ENCODE assay signal across 16 cellular contexts in the genomic region with DNA sequence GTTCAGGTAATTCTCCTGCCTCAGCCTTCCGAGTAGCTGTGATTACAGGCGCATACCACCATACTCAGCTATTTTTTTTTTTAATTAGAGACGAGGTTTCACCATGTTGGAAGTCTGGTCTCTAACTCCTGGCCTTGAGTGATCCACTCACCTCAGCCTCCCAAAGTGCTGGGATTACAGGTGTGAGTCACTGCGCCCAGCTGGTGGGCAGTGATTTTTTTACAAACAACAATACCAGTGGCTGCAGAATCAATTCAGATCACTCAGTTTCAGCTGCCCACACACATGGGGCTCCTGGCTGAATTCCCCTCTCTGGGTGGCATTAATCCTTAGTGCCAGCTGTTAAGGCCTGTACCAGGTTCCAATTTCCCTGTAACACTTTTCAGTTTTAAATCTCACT. TPM values are rescaled to one million over a fixed set of nuclear protein-coding genes. Genes with fewer than 3 reads are reported as not detected.
A peak's percentile ranks its signal among the peaks of the same experiment; 100 is the strongest.
DNase-seq lines count a peak whose midpoint lies in the region; ATAC-seq and TF ChIP-seq lines count a peak whose summit lies in the region.
"Had no signal": no experiment of that assay in that cellular context is flagged by ENCODE, and none has a peak within 500 bp of the region (broad histone marks: within the 10 kb centered on the region; RNA-seq: fewer than 3 reads in every experiment).

No MANE protein-coding gene starts in this region.

- intact Hi-C loops in activated CD4-positive, alpha-beta memory T cell treated with anti-CD3 and anti-CD28 coated beads for 36 hours (cut with micrococcal nuclease), result no loop called here

- DNase-seq in H9 (peak; percentile 36), SK-N-MC (ENCODE audit: low read depth, low spot score) (no peak), mesendoderm (peak; percentile 11), neuronal stem cell (ENCODE audit: low spot score) (no peak), ecto neural progenitor cell (ENCODE audit: low spot score) (no peak)
- DNase-seq in activated CD4-positive, alpha-beta memory T cell treated with anti-CD3 and anti-CD28 coated beads for 36 hours, result no peak
- DNase-seq: BE2C; CD4-positive, alpha-beta memory T cell; DMS79; EL; GOT3; HCEC 1CT; HFFc6 had no signal

- H3K4ac ChIP-seq in H9 (ENCODE audit: low read depth, low read length) (no peak overlapping the region), mesendoderm (ENCODE audit: low read depth, low read length) (no peak overlapping the region), neuronal stem cell (ENCODE audit: low read length) (no peak overlapping the region)

- no peaks in the 10 kb centered on the region for H3K27me3 ChIP-seq in H9 (ENCODE audit: insufficient read depth, low read length)
- no peaks in the 10 kb centered on the region for H3K27me3 ChIP-seq in mesendoderm (ENCODE audit: insufficient read depth, low read length, poor library complexity)
- peaks cover 0 to 5% (median 0%) of the 10 kb centered on the region in 3 experiments for H3K27me3 ChIP-seq in neuronal stem cell (ENCODE audit: control insufficient read depth in 3 of 3, insufficient read depth in 3 of 3, low read depth in 1 of 3, low read length in 3 of 3)

- no peaks in the 10 kb centered on the region for H4K20me1 ChIP-seq in H9 (ENCODE audit: control insufficient read depth, insufficient read depth, insufficient read length)

- no peak overlapping the region for H2BK5ac ChIP-seq in H9 (ENCODE audit: insufficient read length, low read length)
- no peak overlapping the region for H2BK5ac ChIP-seq in mesendoderm (ENCODE audit: low read length)
- no peak overlapping the region for H2BK5ac ChIP-seq in neuronal stem cell (ENCODE audit: low read length)

- no peak overlapping the region for H3K9ac ChIP-seq in H9 (ENCODE audit: extremely low read depth, insufficient read length, low read length)
- no peak overlapping the region for H3K9ac ChIP-seq in SK-N-MC (ENCODE audit: insufficient read length)
- H3K9ac ChIP-seq in mesendoderm (ENCODE audit: low read length), result no peak overlapping the region
- no peak overlapping the region for H3K9ac ChIP-seq in neuronal stem cell (ENCODE audit: low read depth, low read length, poor library complexity)

- H2AK5ac ChIP-seq in H9 (ENCODE audit: insufficient read length, low read length), result no peak overlapping the region
- no peak overlapping the region for H2AK5ac ChIP-seq in mesendoderm (ENCODE audit: low read length)
- H2AK5ac ChIP-seq in neuronal stem cell (ENCODE audit: low read depth, low read length), result no peak overlapping the region

- H3K9me3 ChIP-seq in H9 (ENCODE audit: control insufficient read depth, low read depth, low read length) (no peaks in the 10 kb centered on the region), SK-N-MC (ENCODE audit: low read depth, low read length) (peaks cover 11% of the 10 kb centered on the region), neuronal stem cell (replicated peaks in 1 of 2; ENCODE audit: control insufficient read depth in 2 of 2, insufficient read depth in 1 of 2, low read depth in 1 of 2, low read length in 2 of 2) (peaks cover 2 to 7% of the 10 kb centered on the region in 2 donors)
- H3K9me3 ChIP-seq: BE2C had no signal

- peaks cover 0 to 6% (median 3%) of the 10 kb centered on the region in 3 experiments; a peak in 3 of 7 replicates for H3K36me3 Mint-ChIP-seq in H9 (ENCODE audit: insufficient read depth in 1 of 3, low read depth in 3 of 3)
- H3K36me3 Mint-ChIP-seq in activated CD4-positive, alpha-beta memory T cell treated with anti-CD3 and anti-CD28 coated beads for 36 hours, result no peaks in the 10 kb centered on the region
- H3K36me3 Mint-ChIP-seq: CD4-positive, alpha-beta memory T cell had no signal

- H3K4me2 ChIP-seq in H9 (ENCODE audit: insufficient read depth, insufficient read length, low read length) (no peak overlapping the region), mesendoderm (ENCODE audit: low read length) (no peak overlapping the region), neuronal stem cell (ENCODE audit: insufficient read depth, low read length, poor library complexity, severe bottlenecking) (no peak overlapping the region)

- H3K79me2 ChIP-seq in H9 (ENCODE audit: insufficient read depth, low read length), result no peaks in the 10 kb centered on the region
- no peaks in the 10 kb centered on the region for H3K79me2 ChIP-seq in mesendoderm (ENCODE audit: control insufficient read depth, insufficient read depth, low read length)

- H3K4me1 ChIP-seq in H9 (ENCODE audit: insufficient read depth, low read length) (no peaks in the 10 kb centered on the region; the same call in 1 of the 2 replicates), mesendoderm (ENCODE audit: control insufficient read depth, low read depth, low read length) (no peaks in the 10 kb centered on the region), neuronal stem cell (ENCODE audit: control insufficient read depth in 2 of 2, insufficient read depth in 1 of 2, low read depth in 1 of 2, low read length in 2 of 2) (peaks cover 0 to 4% of the 10 kb centered on the region in 2 donors)
- H3K4me1 ChIP-seq: BE2C had no signal

- no peak overlapping the region for H3K4me3 Mint-ChIP-seq in H9
- no peak overlapping the region for H3K4me3 Mint-ChIP-seq in activated CD4-positive, alpha-beta memory T cell treated with anti-CD3 and anti-CD28 coated beads for 36 hours
- H3K4me3 Mint-ChIP-seq: CD4-positive, alpha-beta memory T cell; HFFc6 had no signal

- H3K23ac ChIP-seq in H9 (ENCODE audit: insufficient read length, low read depth, low read length) (no peak overlapping the region), mesendoderm (ENCODE audit: low read length) (no peak overlapping the region), neuronal stem cell (ENCODE audit: low read depth, low read length, poor library complexity) (no peak overlapping the region)

- H3K4me3 ChIP-seq in SK-N-MC (no peak overlapping the region), mesendoderm (ENCODE audit: low read length) (no peak overlapping the region), neuronal stem cell (ENCODE audit: low read length in 2 of 2) (no peak overlapping the region)

- H2BK15ac ChIP-seq in H9 (ENCODE audit: low read depth, low read length) (no peak overlapping the region), mesendoderm (replicated peaks; ENCODE audit: low read depth) (no peak overlapping the region), neuronal stem cell (ENCODE audit: low read length) (no peak overlapping the region)

- no peak overlapping the region for H3K27ac ChIP-seq in H9 (ENCODE audit: insufficient read length, low read depth, low read length)
- H3K27ac ChIP-seq in SK-N-MC, result peak overlapping the region; percentile 93
- H3K27ac ChIP-seq in mesendoderm (ENCODE audit: low read depth, low read length), result no peak overlapping the region
- no peak overlapping the region for H3K27ac ChIP-seq in neuronal stem cell (replicated peaks; ENCODE audit: low read length)
- H3K27ac ChIP-seq: C4-2B had no signal

- no peak for ATAC-seq in HG03432 (IDR thresholded peaks at IDR 0.05; ENCODE audit: unreplicated experiment)
- ATAC-seq: HepG2 had no signal

- H3K4me1 Mint-ChIP-seq in H9, result peaks cover 3 to 4% of the 10 kb centered on the region in 2 experiments; a peak in 3 of 4 replicates
- H3K4me1 Mint-ChIP-seq in activated CD4-positive, alpha-beta memory T cell treated with anti-CD3 and anti-CD28 coated beads for 36 hours (ENCODE audit: low read depth), result no peaks in the 10 kb centered on the region
- H3K4me1 Mint-ChIP-seq: CD4-positive, alpha-beta memory T cell had no signal

- H2AFZ ChIP-seq in H9 (ENCODE audit: low read length) (no peak overlapping the region), neuronal stem cell (ENCODE audit: low read length) (no peak overlapping the region)

- no peak overlapping the region for H3T11ph ChIP-seq in H9 (ENCODE audit: low read length)

- no peak overlapping the region for H4K5ac ChIP-seq in H9 (ENCODE audit: insufficient read length, low read depth, low read length)
- no peak overlapping the region for H4K5ac ChIP-seq in mesendoderm (ENCODE audit: low read length)

- no peaks in the 10 kb centered on the region for H3K79me1 ChIP-seq in H9 (ENCODE audit: insufficient read depth, low read depth, low read length, poor library complexity, severe bottlenecking)
- H3K79me1 ChIP-seq in mesendoderm (ENCODE audit: low read length), result no peaks in the 10 kb centered on the region
- no peaks in the 10 kb centered on the region for H3K79me1 ChIP-seq in neuronal stem cell (ENCODE audit: low read depth, low read length)

- no peak overlapping the region for H4K91ac ChIP-seq in H9 (ENCODE audit: insufficient read length, low read depth, low read length)
- no peak overlapping the region for H4K91ac ChIP-seq in neuronal stem cell (ENCODE audit: low read depth, low read length, poor library complexity)

- peaks cover 10 to 16% of the 10 kb centered on the region in 2 experiments for H3K9me3 Mint-ChIP-seq in H9
- H3K9me3 Mint-ChIP-seq in activated CD4-positive, alpha-beta memory T cell treated with anti-CD3 and anti-CD28 coated beads for 36 hours, result peaks cover 11% of the 10 kb centered on the region

- no peak overlapping the region for H3K14ac ChIP-seq in H9 (ENCODE audit: insufficient read depth, low read length)
- no peak overlapping the region for H3K14ac ChIP-seq in neuronal stem cell (ENCODE audit: low read length)

- H4K8ac ChIP-seq in H9 (replicated peaks; ENCODE audit: insufficient read length, low read depth, low read length) (no peak overlapping the region), mesendoderm (ENCODE audit: low read depth, low read length) (no peak overlapping the region), neuronal stem cell (ENCODE audit: low read depth, low read length) (no peak overlapping the region)

- H3K27me3 Mint-ChIP-seq in H9 (ENCODE audit: low read depth), result peaks cover 49% of the 10 kb centered on the region
- peaks cover 15% of the 10 kb centered on the region for H3K27me3 Mint-ChIP-seq in activated CD4-positive, alpha-beta memory T cell treated with anti-CD3 and anti-CD28 coated beads for 36 hours

- no peak overlapping the region for H2BK20ac ChIP-seq in H9 (ENCODE audit: low read depth, low read length, poor library complexity, severe bottlenecking)

- CTCF ChIA-PET in activated CD4-positive, alpha-beta memory T cell treated with anti-CD3 and anti-CD28 coated beads for 36 hours (lab: Charles Lee), result no interaction called here

- H3K18ac ChIP-seq in H9 (ENCODE audit: insufficient read length, low read depth, low read length) (no peak overlapping the region), mesendoderm (ENCODE audit: low read length) (no peak overlapping the region), neuronal stem cell (ENCODE audit: low read length) (no peak overlapping the region)

- H2BK120ac ChIP-seq in H9 (ENCODE audit: low read depth, low read length, poor library complexity, severe bottlenecking) (no peak overlapping the region), mesendoderm (ENCODE audit: low read depth, low read length) (no peak overlapping the region), neuronal stem cell (ENCODE audit: low read depth, low read length) (no peak overlapping the region)

- H3K56ac ChIP-seq in H9 (ENCODE audit: insufficient read length, low read depth, low read length) (no peak overlapping the region), mesendoderm (ENCODE audit: low read length) (no peak overlapping the region)

- no CpG with 5 or more reads among the region's 4 CpGs for WGBS in H9 (ENCODE audit: extremely low coverage, insufficient read length, low lambda C conversion rate)
- WGBS in mesendoderm (ENCODE audit: extremely low coverage, insufficient coverage, low lambda C conversion rate), result no CpG with 5 or more reads among the region's 4 CpGs
- no CpG with 5 or more reads among the region's 4 CpGs for WGBS in neuronal stem cell (ENCODE audit: extremely low coverage in 2 of 2, insufficient read length in 2 of 2, insufficient replicate concordance in 1 of 2), 2 donors

- H2BK12ac ChIP-seq in H9 (ENCODE audit: insufficient read length, low read depth, low read length), result no peak overlapping the region
- no peak overlapping the region for H2BK12ac ChIP-seq in neuronal stem cell (ENCODE audit: low read length)

- peaks cover 15% of the 10 kb centered on the region; the same call in 1 of the 2 replicates for H3K36me3 ChIP-seq in SK-N-MC (ENCODE audit: insufficient read depth, low read length)
- H3K36me3 ChIP-seq in mesendoderm (ENCODE audit: control insufficient read depth, insufficient read depth, low read length), result no peaks in the 10 kb centered on the region
- H3K36me3 ChIP-seq in neuronal stem cell (replicated peaks in 1 of 2; ENCODE audit: control insufficient read depth in 2 of 2, insufficient read depth in 2 of 2, low read length in 2 of 2), result no peaks in the 10 kb centered on the region
- H3K36me3 ChIP-seq: BE2C had no signal

- TF ChIP-seq CTCF in H9 (conservative IDR thresholded peaks at IDR 0.05), result no peak

- no peaks in the 10 kb centered on the region for H3K23me2 ChIP-seq in H9 (ENCODE audit: insufficient read length, low read depth, low read length, poor library complexity, severe bottlenecking)

- POLR2A ChIA-PET in activated CD4-positive, alpha-beta memory T cell treated with anti-CD3 and anti-CD28 coated beads for 36 hours (lab: Charles Lee), result no interaction called here

- no peak overlapping the region for H3K27ac Mint-ChIP-seq in H9
- no peak overlapping the region for H3K27ac Mint-ChIP-seq in activated CD4-positive, alpha-beta memory T cell treated with anti-CD3 and anti-CD28 coated beads for 36 hours
- H3K27ac Mint-ChIP-seq: CD4-positive, alpha-beta memory T cell; HFFc6 had no signal

RNA-seq across cellular contexts. Expression of a gene that starts 13.3 kb away (rescaled TPM):
- 2.2 and 2.3 TPM in 2 replicates for total RNA-seq in H9 (2021)
- 1.4 TPM for polyA plus RNA-seq in mesendoderm (2013, experiment 1 of 2)
- 1.4 TPM for polyA plus RNA-seq in mesendoderm (2013, experiment 2 of 2)
- 2.1 TPM for polyA plus RNA-seq in neuronal stem cell (2013, experiment 1 of 2)
- 2.2 TPM for polyA plus RNA-seq in neuronal stem cell (2013, experiment 2 of 2)
- under 1 TPM; 0.81 to 0.99 TPM for total RNA-seq in activated CD4-positive, alpha-beta memory T cell treated with anti-CD3 and anti-CD28 coated beads for 36 hours
- total RNA-seq: HepG2, HFFc6 had no signal

Comparison
In these comparisons a context has a peak if more than half of its experiments do, and no peak if none do; other contexts are left out.
1. DNase-seq: peak in H9 (single experiment) and mesendoderm (single experiment); none in SK-N-MC (single experiment), neuronal stem cell (single experiment), activated CD4-positive, alpha-beta memory T cell treated with anti-CD3 and anti-CD28 coated beads for 36 hours (single experiment) and ecto neural progenitor cell (single experiment).